Comparison of ENCODE assay signal across 25 cellular contexts in the genomic region with DNA sequence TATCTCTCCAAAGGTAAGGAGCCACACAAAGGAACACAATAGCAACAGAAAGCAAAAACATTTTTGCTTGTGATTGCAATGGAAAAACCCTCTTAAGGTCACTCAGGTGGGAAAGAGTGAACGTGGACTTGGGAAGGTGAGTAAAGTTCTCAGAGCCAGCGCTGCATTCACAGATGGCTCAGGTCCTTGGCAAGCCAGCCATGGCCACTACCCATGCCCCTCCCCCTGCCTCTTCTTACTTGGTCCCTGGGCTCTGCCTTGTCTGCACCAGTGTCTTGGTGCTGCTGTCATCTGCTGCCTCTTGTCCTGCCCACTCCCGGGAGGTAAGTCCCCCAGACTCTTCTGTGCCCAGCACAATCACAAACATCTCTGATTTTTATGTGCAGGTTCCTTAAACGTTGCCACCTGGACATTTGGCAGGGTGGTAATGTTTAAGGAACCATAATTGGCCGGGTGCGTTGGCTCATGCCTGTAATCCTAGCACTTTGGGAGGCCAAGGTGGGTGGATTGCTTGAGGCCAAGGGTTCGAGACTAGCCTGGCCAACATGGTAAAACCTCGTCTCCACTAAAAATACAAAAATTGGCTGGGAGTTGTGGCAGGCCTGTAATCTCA.
"Had no signal": no experiment of that assay in that cellular context is flagged by ENCODE, and none has a peak within 500 bp of the region (broad histone marks: within the 10 kb centered on the region; RNA-seq: fewer than 3 reads in every experiment).

No MANE protein-coding gene starts in this region.

- H3K27me3 ChIP-seq: MG63 had no signal

- H3K4me3 Mint-ChIP-seq: activated CD8-positive, alpha-beta T cell treated with anti-CD3 and anti-CD28 coated beads, Interleukin-2, amount 10 ng/mL, durations not matched to agents 7 days and 5 days; activated naive CD4-positive, alpha-beta T cell treated with anti-CD3 and anti-CD28 coated beads, Interleukin-2, amount 50 U/mL, for 24 hours; activated naive CD8-positive, alpha-beta T cell treated with anti-CD3 and anti-CD28 coated beads, Interleukin-2, amount 50 U/mL, for 24 hours; activated T-cell treated with anti-CD3 and anti-CD28 coated beads, Interleukin-2, amount 50 U/mL, for 24 hours; activated T-helper 1 cell treated with anti-CD3 and anti-CD28 coated beads, Interleukin-12 subunit alpha, Interleukin-12 subunit beta, Interleukin-2, Interleukin-4 antibody, amounts not matched to agents 30 ng/mL and 10 ng/mL and 1 ng/mL, durations not matched to agents 14 hours and 24 hours and 36 hours; T-helper 17 cell; WTC11 had no signal

- DNase-seq: activated CD4-positive, alpha-beta T cell treated with anti-CD3 and anti-CD28 coated beads for 48 hours; activated CD4-positive, alpha-beta T cell treated with anti-CD3 and anti-CD28 coated beads, Interleukin-2, amount 50 U/mL, for 4 hours; activated CD4-positive, CD25-positive, alpha-beta regulatory T cell treated with anti-CD3 and anti-CD28 coated beads, Interleukin-2, amount 50 U/mL, for 72 hours; activated CD8-positive, alpha-beta T cell treated with anti-CD3 and anti-CD28 coated beads, Interleukin-2, amount 10 ng/mL, durations not matched to agents 7 days and 5 days; activated effector memory CD4-positive, alpha-beta T cell treated with Interleukin-2 at 50 U/mL for 16 hours; activated naive CD4-positive, alpha-beta T cell; activated naive CD8-positive, alpha-beta T cell treated with anti-CD3 and anti-CD28 coated beads, Interleukin-2, amount 50 U/mL, for 24 hours; activated T-cell treated with anti-CD3 and anti-CD28 coated beads, Interleukin-2, amount 50 U/mL, for 24 hours; amniotic stem cell; MG63; MV-4-11; NCI-H1092 treated with DMSO at 0.1 percent for 48 hours; NCI-H1417 treated with DMSO at 0.1 percent for 48 hours; NCI-H1694; NCI-H2029 treated with DMSO at 0.1 percent for 48 hours; NCI-H345; NCI-H510A; NCI-H526 treated with DMSO at 0.1 percent for 48 hours; NCI-H82; SIG-M5; T-helper 17 cell; T-helper 9 cell had no signal

- ATAC-seq: activated CD8-positive, alpha-beta T cell treated with anti-CD3 and anti-CD28 coated beads, Interleukin-2, amount 10 ng/mL, durations not matched to agents 7 days and 5 days; activated naive CD8-positive, alpha-beta T cell treated with anti-CD3 and anti-CD28 coated beads, Interleukin-2, amount 50 U/mL, for 24 hours; T-helper 17 cell; WTC11 had no signal

- H3K36me3 Mint-ChIP-seq: activated naive CD4-positive, alpha-beta T cell treated with anti-CD3 and anti-CD28 coated beads, Interleukin-2, amount 50 U/mL, for 24 hours; WTC11 had no signal

- H3K27ac Mint-ChIP-seq: activated CD8-positive, alpha-beta T cell treated with anti-CD3 and anti-CD28 coated beads, Interleukin-2, amount 10 ng/mL, durations not matched to agents 7 days and 5 days; activated naive CD4-positive, alpha-beta T cell treated with anti-CD3 and anti-CD28 coated beads, Interleukin-2, amount 50 U/mL, for 24 hours; activated naive CD8-positive, alpha-beta T cell treated with anti-CD3 and anti-CD28 coated beads, Interleukin-2, amount 50 U/mL, for 24 hours; activated T-cell treated with anti-CD3 and anti-CD28 coated beads, Interleukin-2, amount 50 U/mL, for 24 hours; activated T-helper 1 cell treated with anti-CD3 and anti-CD28 coated beads, Interleukin-12 subunit alpha, Interleukin-12 subunit beta, Interleukin-2, Interleukin-4 antibody, amounts not matched to agents 30 ng/mL and 10 ng/mL and 1 ng/mL, durations not matched to agents 14 hours and 24 hours and 36 hours; T-helper 17 cell; WTC11 had no signal

- H3K9me3 ChIP-seq: MG63 had no signal

- H3K4me1 Mint-ChIP-seq: activated naive CD4-positive, alpha-beta T cell treated with anti-CD3 and anti-CD28 coated beads, Interleukin-2, amount 50 U/mL, for 24 hours; activated naive CD8-positive, alpha-beta T cell treated with anti-CD3 and anti-CD28 coated beads, Interleukin-2, amount 50 U/mL, for 24 hours had no signal

- H3K4me3 ChIP-seq: MG63 had no signal

- H3K9me3 Mint-ChIP-seq: activated naive CD4-positive, alpha-beta T cell treated with anti-CD3 and anti-CD28 coated beads, Interleukin-2, amount 50 U/mL, for 24 hours; activated naive CD8-positive, alpha-beta T cell treated with anti-CD3 and anti-CD28 coated beads, Interleukin-2, amount 50 U/mL, for 24 hours; activated T-cell treated with anti-CD3 and anti-CD28 coated beads, Interleukin-2, amount 50 U/mL, for 24 hours; activated T-helper 1 cell treated with anti-CD3 and anti-CD28 coated beads, Interleukin-12 subunit alpha, Interleukin-12 subunit beta, Interleukin-2, Interleukin-4 antibody, amounts not matched to agents 30 ng/mL and 10 ng/mL and 1 ng/mL, durations not matched to agents 14 hours and 24 hours and 36 hours; WTC11 had no signal

- H3K36me3 ChIP-seq: MG63 had no signal
